ENCODE assay signal across 13 cellular contexts in genomic region chr16:49503242-49504022, GRCh38.
DNase-seq lines count a peak whose midpoint lies in the region; ATAC-seq lines count a peak whose summit lies in the region.
"Had no signal": no experiment of that assay in that cellular context is flagged by ENCODE, and none has a peak within 500 bp of the region (broad histone marks: within the 10 kb centered on the region; RNA-seq: fewer than 3 reads in every experiment).

No MANE protein-coding gene starts in this region.

- ATAC-seq in GM19351 (IDR thresholded peaks at IDR 0.05; ENCODE audit: unreplicated experiment) = peak; percentile 87
- peak; percentile 71 for ATAC-seq in HG02938 (IDR thresholded peaks at IDR 0.05; ENCODE audit: unreplicated experiment)
- ATAC-seq: effector memory CD8-positive, alpha-beta T cell; K562 had no signal

- H3K36me3 Mint-ChIP-seq in dendritic cell treated with granulocyte-macrophage colony-stimulating factor and Interleukin-4, amounts not matched to agents 40 ng/mL and 50 ng/mL, for 4 days (ENCODE audit: low read depth) = no peaks in the 10 kb centered on the region

- H3K27me3 ChIP-seq in BLaER1 treated with 17β-estradiol and CSF1 and Interleukin-3, amounts not matched to agents 10 nM and 100 nM = no peaks in the 10 kb centered on the region
- H3K27me3 ChIP-seq in Karpas-422 (ENCODE audit: low read length) = no peaks in the 10 kb centered on the region

- H3K9ac ChIP-seq in BLaER1 treated with 17β-estradiol and CSF1 and Interleukin-3, amounts not matched to agents 10 nM and 100 nM = peak overlapping the region; percentile 15 to 69 (median 61); a peak in 18 of 22 replicates
- H3K9ac ChIP-seq in Karpas-422 (ENCODE audit: low read length) = no peak overlapping the region

- peak overlapping the region; percentile 61 for H3K27ac Mint-ChIP-seq in dendritic cell treated with granulocyte-macrophage colony-stimulating factor and Interleukin-4, amounts not matched to agents 40 ng/mL and 50 ng/mL, for 4 days
- H3K27ac Mint-ChIP-seq: effector memory CD8-positive, alpha-beta T cell; stimulated activated naive CD8-positive, alpha-beta T cell treated with anti-CD3 and anti-CD28 coated beads, Interleukin-15, Interleukin-2, amounts not matched to agents 100 ng/mL and 50 ng/mL, for 24 hours had no signal

- peaks cover 9% of the 10 kb centered on the region for H3K27me3 Mint-ChIP-seq in dendritic cell treated with granulocyte-macrophage colony-stimulating factor and Interleukin-4, amounts not matched to agents 40 ng/mL and 50 ng/mL, for 4 days
- H3K27me3 Mint-ChIP-seq: stimulated activated naive CD8-positive, alpha-beta T cell treated with anti-CD3 and anti-CD28 coated beads, Interleukin-15, Interleukin-2, amounts not matched to agents 100 ng/mL and 50 ng/mL, for 24 hours had no signal

- no peaks in the 10 kb centered on the region for H3K9me3 Mint-ChIP-seq in dendritic cell treated with granulocyte-macrophage colony-stimulating factor and Interleukin-4, amounts not matched to agents 40 ng/mL and 50 ng/mL, for 4 days
- H3K9me3 Mint-ChIP-seq: effector memory CD8-positive, alpha-beta T cell; stimulated activated naive CD8-positive, alpha-beta T cell treated with anti-CD3 and anti-CD28 coated beads, Interleukin-15, Interleukin-2, amounts not matched to agents 100 ng/mL and 50 ng/mL, for 24 hours had no signal

- peaks cover 0 to 40% (median 0%) of the 10 kb centered on the region in 11 experiments; a peak in 5 of 22 replicates for H4K20me1 ChIP-seq in BLaER1 treated with 17β-estradiol and CSF1 and Interleukin-3, amounts not matched to agents 10 nM and 100 nM
- no peaks in the 10 kb centered on the region; the same call in 1 of the 2 replicates for H4K20me1 ChIP-seq in Karpas-422 (ENCODE audit: insufficient read depth, low read depth, low read length)

- H3K36me3 ChIP-seq in BLaER1 treated with 17β-estradiol and CSF1 and Interleukin-3, amounts not matched to agents 10 nM and 100 nM = 0 out of 22 replicates have a peak, but pooled peaks cover 0 to 4% (median 0%) of the 10 kb centered on the region in 11 experiments
- H3K36me3 ChIP-seq in Karpas-422 (ENCODE audit: insufficient read depth, low read length) = no peaks in the 10 kb centered on the region

- DNase-seq in SIG-M5 (lab: John Stamatoyannopoulos, UW) = no peak
- no peak for DNase-seq in T-helper 9 cell
- DNase-seq in Karpas-422 = no peak
- no peak for DNase-seq in foreskin melanocyte
- DNase-seq: activated CD4-positive, alpha-beta T cell treated with anti-CD3 and anti-CD28 coated beads for 1 hour; effector memory CD8-positive, alpha-beta T cell; stimulated activated CD4-positive, alpha-beta T cell treated with anti-CD3 and anti-CD28 coated beads, Interleukin-12 subunit alpha, Interleukin-12 subunit beta, amount 100 ng/mL, for 4 hours had no signal

- peak overlapping the region in 10 of 11 experiments; percentile 32 to 73 (median 60); a peak in 18 of 22 replicates for H3K27ac ChIP-seq in BLaER1 treated with 17β-estradiol and CSF1 and Interleukin-3, amounts not matched to agents 10 nM and 100 nM
- H3K27ac ChIP-seq in Karpas-422 (ENCODE audit: low read length) = no peak overlapping the region

- H3K4me1 ChIP-seq in BLaER1 treated with 17β-estradiol and CSF1 and Interleukin-3, amounts not matched to agents 10 nM and 100 nM = peaks cover 46 to 79% (median 75%) of the 10 kb centered on the region in 10 experiments
- peaks cover 20% of the 10 kb centered on the region for H3K4me1 ChIP-seq in Karpas-422 (ENCODE audit: low read length)

- intact Hi-C loops in dendritic cell treated with granulocyte-macrophage colony-stimulating factor and Interleukin-4, amounts not matched to agents 40 ng/mL and 50 ng/mL, for 4 days (cut with micrococcal nuclease) = no loop called here

- H3K9me2 ChIP-seq in Karpas-422 (replicated peaks; ENCODE audit: insufficient read depth, low read length) = no peaks in the 10 kb centered on the region

- H3K79me2 ChIP-seq in Karpas-422 (ENCODE audit: low read length) = no peaks in the 10 kb centered on the region

- peak overlapping the region in 8 of 10 experiments; percentile 18 to 65 (median 46); a peak in 16 of 20 replicates for H3K4me3 ChIP-seq in BLaER1 treated with 17β-estradiol and CSF1 and Interleukin-3, amounts not matched to agents 10 nM and 100 nM
- H3K4me3 ChIP-seq in Karpas-422 (ENCODE audit: low read length) = no peak overlapping the region
- H3K4me3 ChIP-seq: K562 had no signal

- H3K4me3 Mint-ChIP-seq in dendritic cell treated with granulocyte-macrophage colony-stimulating factor and Interleukin-4, amounts not matched to agents 40 ng/mL and 50 ng/mL, for 4 days = peak overlapping the region; percentile 62
- H3K4me3 Mint-ChIP-seq: effector memory CD8-positive, alpha-beta T cell; stimulated activated naive CD8-positive, alpha-beta T cell treated with anti-CD3 and anti-CD28 coated beads, Interleukin-15, Interleukin-2, amounts not matched to agents 100 ng/mL and 50 ng/mL, for 24 hours had no signal

- peaks cover 16% of the 10 kb centered on the region for H3K4me1 Mint-ChIP-seq in dendritic cell treated with granulocyte-macrophage colony-stimulating factor and Interleukin-4, amounts not matched to agents 40 ng/mL and 50 ng/mL, for 4 days (ENCODE audit: low read depth)

- H3K9me3 ChIP-seq in BLaER1 treated with 17β-estradiol and CSF1 and Interleukin-3, amounts not matched to agents 10 nM and 100 nM (replicated peaks in 1 of 11) = no peaks in the 10 kb centered on the region
- H3K9me3 ChIP-seq in Karpas-422 (ENCODE audit: low read length) = no peaks in the 10 kb centered on the region

- peak overlapping the region; percentile 85 to 98 (median 94) for H3K4me2 ChIP-seq in BLaER1 treated with 17β-estradiol and CSF1 and Interleukin-3, amounts not matched to agents 10 nM and 100 nM
- H3K4me2 ChIP-seq in Karpas-422 (ENCODE audit: low read depth, low read length, poor library complexity, severe bottlenecking) = no peak overlapping the region

- no peak overlapping the region for H2AFZ ChIP-seq in Karpas-422 (ENCODE audit: low read length)
